In genomic region chr5:95615164-95615467, GRCh38 we compare ENCODE assay signal across 16 cellular contexts. TPM values are rescaled to one million over a fixed set of nuclear protein-coding genes. Genes with fewer than 3 reads are reported as not detected.
DNase-seq lines count a peak whose midpoint lies in the region; ATAC-seq and TF ChIP-seq lines count a peak whose summit lies in the region.
"Had no signal": no experiment of that assay in that cellular context is flagged by ENCODE, and none has a peak within 500 bp of the region (broad histone marks: within the 10 kb centered on the region; RNA-seq: fewer than 3 reads in every experiment).

No MANE protein-coding gene starts in this region.

- no peaks in the 10 kb centered on the region for H3K27me3 Mint-ChIP-seq in activated naive CD8-positive, alpha-beta T cell treated with anti-CD3 and anti-CD28 coated beads for 36 hours
- no peaks in the 10 kb centered on the region for H3K27me3 Mint-ChIP-seq in activated naive CD8-positive, alpha-beta T cell treated with anti-CD3 and anti-CD28 coated beads, Interleukin-2, amount 50 U/mL, for 24 hours

- H3K27ac Mint-ChIP-seq in activated naive CD8-positive, alpha-beta T cell treated with anti-CD3 and anti-CD28 coated beads for 36 hours = no peak overlapping the region
- H3K27ac Mint-ChIP-seq in activated naive CD8-positive, alpha-beta T cell treated with anti-CD3 and anti-CD28 coated beads, Interleukin-2, amount 50 U/mL, for 24 hours = no peak overlapping the region
- H3K27ac Mint-ChIP-seq: CD4-positive, CD25-positive, alpha-beta regulatory T cell; immature natural killer cell had no signal

- DNase-seq in cardiac fibroblast (ENCODE audit: low read depth in 2 of 2) = peak; percentile 20 to 64
- DNase-seq in activated naive CD8-positive, alpha-beta T cell treated with anti-CD3 and anti-CD28 coated beads for 36 hours = no peak
- no peak for DNase-seq in activated naive CD8-positive, alpha-beta T cell treated with anti-CD3 and anti-CD28 coated beads, Interleukin-2, amount 50 U/mL, for 24 hours
- DNase-seq: activated CD4-positive, alpha-beta T cell treated with anti-CD3 and anti-CD28 coated beads for 4 hours; CD4-positive, CD25-positive, alpha-beta regulatory T cell; immature natural killer cell; mesendoderm; MG63; NCI-H2227 treated with DMSO at 0.1 percent for 48 hours; nucleus accumbens had no signal

- TF ChIP-seq CTCF in cardiac fibroblast (IDR thresholded peaks at IDR 0.05; ENCODE audit: low read depth, low read length) = no peak

- peaks cover 30% of the 10 kb centered on the region for H3K4me1 Mint-ChIP-seq in activated naive CD8-positive, alpha-beta T cell treated with anti-CD3 and anti-CD28 coated beads for 36 hours
- H3K4me1 Mint-ChIP-seq in activated naive CD8-positive, alpha-beta T cell treated with anti-CD3 and anti-CD28 coated beads, Interleukin-2, amount 50 U/mL, for 24 hours = peaks cover 30% of the 10 kb centered on the region

- ATAC-seq in GM18511 (IDR thresholded peaks at IDR 0.05; ENCODE audit: unreplicated experiment) (peak; percentile 62), GM21390 (IDR thresholded peaks at IDR 0.05; ENCODE audit: unreplicated experiment) (peak; percentile 53), HG03108 (IDR thresholded peaks at IDR 0.05; ENCODE audit: unreplicated experiment) (peak; percentile 44), HG02642 (IDR thresholded peaks at IDR 0.05; ENCODE audit: poor library complexity, unreplicated experiment) (no peak)
- no peak for ATAC-seq in activated naive CD8-positive, alpha-beta T cell treated with anti-CD3 and anti-CD28 coated beads, Interleukin-2, amount 50 U/mL, for 24 hours

- no peak overlapping the region for H3K4me3 ChIP-seq in cardiac fibroblast (replicated peaks in 1 of 2; ENCODE audit: low read depth in 2 of 2, low read length in 2 of 2)
- H3K4me3 ChIP-seq: MG63, skin epidermis, suprapubic skin had no signal

- H3K36me3 Mint-ChIP-seq in activated naive CD8-positive, alpha-beta T cell treated with anti-CD3 and anti-CD28 coated beads for 36 hours = peaks cover 32% of the 10 kb centered on the region
- peaks cover 15% of the 10 kb centered on the region for H3K36me3 Mint-ChIP-seq in activated naive CD8-positive, alpha-beta T cell treated with anti-CD3 and anti-CD28 coated beads, Interleukin-2, amount 50 U/mL, for 24 hours (ENCODE audit: low read depth)

- peaks cover 14% of the 10 kb centered on the region for H3K9me3 Mint-ChIP-seq in activated naive CD8-positive, alpha-beta T cell treated with anti-CD3 and anti-CD28 coated beads for 36 hours
- H3K9me3 Mint-ChIP-seq in activated naive CD8-positive, alpha-beta T cell treated with anti-CD3 and anti-CD28 coated beads, Interleukin-2, amount 50 U/mL, for 24 hours = peaks cover 7% of the 10 kb centered on the region

- H3K4me3 Mint-ChIP-seq in activated naive CD8-positive, alpha-beta T cell treated with anti-CD3 and anti-CD28 coated beads for 36 hours = no peak overlapping the region
- no peak overlapping the region for H3K4me3 Mint-ChIP-seq in activated naive CD8-positive, alpha-beta T cell treated with anti-CD3 and anti-CD28 coated beads, Interleukin-2, amount 50 U/mL, for 24 hours
- H3K4me3 Mint-ChIP-seq: CD4-positive, CD25-positive, alpha-beta regulatory T cell; immature natural killer cell had no signal

RNA-seq across cellular contexts. Expression of gene GPR150, which starts 4.8 kb away (rescaled TPM):
- under 1 TPM; 0.34 to 0.52 TPM for total RNA-seq in activated naive CD8-positive, alpha-beta T cell treated with anti-CD3 and anti-CD28 coated beads for 36 hours

RNA-seq across cellular contexts. Expression of gene RFESD, which starts 31.5 kb away (rescaled TPM):
- 1 to 10 TPM; 6.1 to 6.2 TPM for total RNA-seq in activated naive CD8-positive, alpha-beta T cell treated with anti-CD3 and anti-CD28 coated beads for 36 hours

Comparison
In these comparisons a context has a peak if more than half of its experiments do, and no peak if none do; other contexts are left out.
1. ATAC-seq: peak in GM18511 (single experiment), GM21390 (single experiment) and HG03108 (single experiment); none in HG02642 (single experiment) and activated naive CD8-positive, alpha-beta T cell treated with anti-CD3 and anti-CD28 coated beads, Interleukin-2, amount 50 U/mL, for 24 hours (single experiment).
2. DNase-seq: peak in cardiac fibroblast (2 of 2); none in activated naive CD8-positive, alpha-beta T cell treated with anti-CD3 and anti-CD28 coated beads for 36 hours (single experiment) and activated naive CD8-positive, alpha-beta T cell treated with anti-CD3 and anti-CD28 coated beads, Interleukin-2, amount 50 U/mL, for 24 hours (single experiment).